ENCODE assay signal across 8 cellular contexts in the genomic region with DNA sequence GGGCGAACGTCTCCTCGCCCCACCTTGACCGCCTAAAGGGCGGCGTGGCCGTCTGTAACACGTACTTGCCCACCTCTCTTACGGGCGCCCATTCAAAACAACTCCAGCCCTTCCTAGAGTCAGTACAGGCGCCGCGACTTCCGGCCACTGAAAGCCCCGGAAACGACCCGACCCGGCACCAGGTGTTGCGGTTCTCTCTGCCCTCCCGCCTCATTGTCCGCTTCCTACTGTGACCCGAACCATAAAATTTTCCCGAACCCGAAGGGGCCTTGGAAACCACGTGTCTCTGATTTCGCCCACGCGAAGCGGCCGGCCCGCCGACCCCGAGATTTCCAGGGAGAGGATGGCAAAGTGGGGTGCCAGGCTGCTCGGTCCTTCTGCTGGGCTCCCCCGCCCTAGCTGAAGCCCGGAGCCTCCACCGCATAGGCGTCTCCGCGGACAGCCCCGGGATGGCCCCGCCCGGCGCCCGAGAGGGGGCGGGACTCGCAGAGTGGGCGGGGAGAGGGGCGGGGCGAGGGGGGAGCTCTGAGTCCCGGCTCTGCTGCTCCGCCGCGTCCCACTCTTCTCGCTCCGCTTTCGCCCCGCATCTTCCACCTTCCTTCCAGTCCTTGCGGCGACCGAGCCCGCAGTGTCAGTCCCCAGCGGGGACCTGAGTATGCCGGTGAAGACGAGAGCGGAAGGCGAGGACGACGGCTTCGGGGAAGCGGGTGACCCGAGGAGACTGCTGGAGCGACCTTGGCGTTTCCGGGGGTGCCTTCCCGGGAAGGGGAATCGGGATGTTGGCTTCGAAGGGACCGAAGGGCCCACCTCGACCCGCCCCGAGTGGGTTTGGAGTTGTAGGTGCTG. TPM values are rescaled to one million over a fixed set of nuclear protein-coding genes. Genes with fewer than 3 reads are reported as not detected.
A peak's percentile ranks its signal among the peaks of the same experiment; 100 is the strongest.
DNase-seq lines count a peak whose midpoint lies in the region; ATAC-seq, FAIRE-seq and TF ChIP-seq lines count a peak whose summit lies in the region.

No MANE protein-coding gene starts in this region.

- ATAC-seq in HG03457 (IDR thresholded peaks at IDR 0.05; ENCODE audit: unreplicated experiment) = peak; percentile 46
- peak; percentile 79 for ATAC-seq in left colon

- peak; percentile 91 for DNase-seq in Ammon's horn (ENCODE audit: low spot score)
- peak; percentile 71 for DNase-seq in GM19239 (ENCODE audit: insufficient read length, low spot score)
- DNase-seq in NCI-H510A treated with DMSO at 0.1 percent for 48 hours (lab: John Stamatoyannopoulos, UW) = peak; percentile 89
- DNase-seq in activated CD4-positive, alpha-beta T cell treated with anti-CD3 and anti-CD28 coated beads for 48 hours = peak; percentile 85
- peak; percentile 88 for DNase-seq in colonic mucosa
- DNase-seq in left colon = peak; percentile 85 to 86
- DNase-seq in stimulated activated CD4-positive, alpha-beta T cell treated with anti-CD3 and anti-CD28 coated beads, Interleukin-1b, Interleukin-23, amount 100 ng/mL, for 4 hours (ENCODE audit: low read depth in 2 of 2) = peak; percentile 80 to 83

- peaks cover 14% of the 10 kb centered on the region for H3K4me1 ChIP-seq in colonic mucosa

- peak overlapping the region; percentile 93 to 94 for H3K9ac ChIP-seq in colonic mucosa (ENCODE audit: low read depth in 2 of 2, low read length in 2 of 2)

- peak; percentile 82 for FAIRE-seq in GM19239 (lab: Jason Lieb, UNC)

- intact Hi-C loops in colonic mucosa (cut with DNase I) (no loop called here), left colon (cut with DNase I, micrococcal nuclease) (no loop called here)

- H3K27ac ChIP-seq in colonic mucosa = peak overlapping the region; percentile 98

- no peaks in the 10 kb centered on the region for H3K27me3 ChIP-seq in colonic mucosa

- H3K36me3 ChIP-seq in colonic mucosa = no peaks in the 10 kb centered on the region

- TF ChIP-seq CTCF in colonic mucosa (IDR thresholded peaks at IDR 0.05) = no peak

- H3K4me3 ChIP-seq in colonic mucosa = peak overlapping the region; percentile 100

- H3K9me3 ChIP-seq in colonic mucosa = no peaks in the 10 kb centered on the region

RNA-seq across cellular contexts. Expression of gene PTGES2, which starts 0.7 kb away (rescaled TPM):
- total RNA-seq in colonic mucosa = 100 to 1,000 TPM in 1 of 2 donors, 10 to 100 TPM in 1; 93.7 to 142 TPM
- total RNA-seq in left colon = 100 to 1,000 TPM in 1 of 2 donors, 10 to 100 TPM in 1; 84.2 to 113 TPM

RNA-seq across cellular contexts. Expression of gene LCN2, which starts 21.0 kb away (rescaled TPM):
- total RNA-seq in colonic mucosa (100 to 1,000 TPM; 162 to 374 TPM), left colon (100 to 1,000 TPM in 1 of 2 donors, 10 to 100 TPM in 1; 12.3 to 358 TPM)

RNA-seq across cellular contexts. Expression of gene BBLN, which starts 31.9 kb away (rescaled TPM):
- 10 to 100 TPM; 47.5 to 53.0 TPM for total RNA-seq in colonic mucosa
- 10 to 100 TPM; 35.6 to 50.5 TPM for total RNA-seq in left colon

Comparison
In these comparisons a context has a peak if more than half of its experiments do, and no peak if none do; other contexts are left out.
1. Peak in every context shown above with its lines: DNase-seq, ATAC-seq, H3K4me3 ChIP-seq and H3K27ac ChIP-seq.